Comparison of ENCODE assay signal across 11 cellular contexts in the genomic region with DNA sequence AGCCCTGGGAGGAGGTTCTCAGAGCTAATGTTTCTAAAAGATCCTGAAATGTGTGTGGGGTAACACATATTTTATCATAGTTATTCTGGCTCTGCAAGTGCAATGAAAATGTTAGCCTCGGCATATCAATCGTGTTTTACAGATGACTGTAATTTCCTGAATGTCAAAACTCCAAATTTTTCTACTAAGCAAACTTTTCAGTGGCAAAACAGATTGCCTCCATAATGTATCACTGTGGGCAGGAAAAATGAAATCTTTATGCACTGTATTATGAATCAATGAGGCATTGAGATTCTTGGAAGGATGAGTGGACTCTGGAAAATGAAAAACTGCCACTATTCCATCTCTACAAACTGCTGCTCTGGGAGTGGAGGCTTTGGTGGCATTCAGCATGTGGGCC.
"Had no signal": no experiment of that assay in that cellular context is flagged by ENCODE, and none has a peak within 500 bp of the region (broad histone marks: within the 10 kb centered on the region; RNA-seq: fewer than 3 reads in every experiment).

No MANE protein-coding gene starts in this region.

- DNase-seq: activated naive CD4-positive, alpha-beta T cell; foreskin melanocyte; mesenchymal stem cell; naive thymus-derived CD8-positive, alpha-beta T cell; sigmoid colon; stimulated activated CD4-positive, alpha-beta T cell treated with anti-CD3 and anti-CD28 coated beads, Interleukin-1b, Interleukin-23, amount 100 ng/mL, for 48 hours; stimulated activated naive CD8-positive, alpha-beta T cell treated with anti-CD3 and anti-CD28 coated beads, Interleukin-15, amount 100 ng/mL, for 72 hours; testis had no signal

- H3K9ac ChIP-seq: parathyroid adenoma had no signal

- H3K9me3 ChIP-seq: sigmoid colon, testis had no signal

- H3K36me3 ChIP-seq: sigmoid colon had no signal

- H3K79me2 ChIP-seq: parathyroid adenoma had no signal

- H3K27ac ChIP-seq: parathyroid adenoma, sigmoid colon, testis had no signal

- FAIRE-seq: colon, endometrium had no signal

- H3K4me1 ChIP-seq: parathyroid adenoma, testis had no signal

- H2AFZ ChIP-seq: parathyroid adenoma had no signal

- H3K27me3 ChIP-seq: sigmoid colon, testis had no signal

- H3K4me3 ChIP-seq: sigmoid colon, testis had no signal
